Comparison of ENCODE assay signal across 1 cellular context in the genomic region with DNA sequence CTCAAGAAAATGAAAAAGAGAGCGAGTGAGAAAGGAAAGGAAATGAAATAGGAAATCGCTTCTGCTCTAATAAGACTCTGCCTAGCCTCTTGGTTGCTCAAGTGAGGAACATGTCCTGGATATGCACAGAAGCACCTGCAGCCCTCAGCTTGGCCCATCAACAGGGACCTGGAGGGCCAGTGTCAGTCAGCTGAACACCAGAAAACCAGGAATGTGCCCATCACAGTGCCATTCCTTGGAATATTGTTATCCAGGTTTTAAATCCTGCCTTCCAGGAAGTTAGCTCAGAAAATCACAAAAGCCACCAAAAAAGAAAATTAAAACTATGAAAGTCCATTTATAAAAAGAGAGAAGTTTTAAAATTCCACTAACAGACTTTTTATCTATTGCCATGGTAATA.
TF ChIP-seq lines count a peak whose summit lies in the region.

No MANE protein-coding gene starts in this region.

TF ChIP-seq in GM23338, 12 proteins besides CTCF, POLR2A, EP300 and RAD21 (continued from another document):
- TF ChIP-seq, protein P1, sequence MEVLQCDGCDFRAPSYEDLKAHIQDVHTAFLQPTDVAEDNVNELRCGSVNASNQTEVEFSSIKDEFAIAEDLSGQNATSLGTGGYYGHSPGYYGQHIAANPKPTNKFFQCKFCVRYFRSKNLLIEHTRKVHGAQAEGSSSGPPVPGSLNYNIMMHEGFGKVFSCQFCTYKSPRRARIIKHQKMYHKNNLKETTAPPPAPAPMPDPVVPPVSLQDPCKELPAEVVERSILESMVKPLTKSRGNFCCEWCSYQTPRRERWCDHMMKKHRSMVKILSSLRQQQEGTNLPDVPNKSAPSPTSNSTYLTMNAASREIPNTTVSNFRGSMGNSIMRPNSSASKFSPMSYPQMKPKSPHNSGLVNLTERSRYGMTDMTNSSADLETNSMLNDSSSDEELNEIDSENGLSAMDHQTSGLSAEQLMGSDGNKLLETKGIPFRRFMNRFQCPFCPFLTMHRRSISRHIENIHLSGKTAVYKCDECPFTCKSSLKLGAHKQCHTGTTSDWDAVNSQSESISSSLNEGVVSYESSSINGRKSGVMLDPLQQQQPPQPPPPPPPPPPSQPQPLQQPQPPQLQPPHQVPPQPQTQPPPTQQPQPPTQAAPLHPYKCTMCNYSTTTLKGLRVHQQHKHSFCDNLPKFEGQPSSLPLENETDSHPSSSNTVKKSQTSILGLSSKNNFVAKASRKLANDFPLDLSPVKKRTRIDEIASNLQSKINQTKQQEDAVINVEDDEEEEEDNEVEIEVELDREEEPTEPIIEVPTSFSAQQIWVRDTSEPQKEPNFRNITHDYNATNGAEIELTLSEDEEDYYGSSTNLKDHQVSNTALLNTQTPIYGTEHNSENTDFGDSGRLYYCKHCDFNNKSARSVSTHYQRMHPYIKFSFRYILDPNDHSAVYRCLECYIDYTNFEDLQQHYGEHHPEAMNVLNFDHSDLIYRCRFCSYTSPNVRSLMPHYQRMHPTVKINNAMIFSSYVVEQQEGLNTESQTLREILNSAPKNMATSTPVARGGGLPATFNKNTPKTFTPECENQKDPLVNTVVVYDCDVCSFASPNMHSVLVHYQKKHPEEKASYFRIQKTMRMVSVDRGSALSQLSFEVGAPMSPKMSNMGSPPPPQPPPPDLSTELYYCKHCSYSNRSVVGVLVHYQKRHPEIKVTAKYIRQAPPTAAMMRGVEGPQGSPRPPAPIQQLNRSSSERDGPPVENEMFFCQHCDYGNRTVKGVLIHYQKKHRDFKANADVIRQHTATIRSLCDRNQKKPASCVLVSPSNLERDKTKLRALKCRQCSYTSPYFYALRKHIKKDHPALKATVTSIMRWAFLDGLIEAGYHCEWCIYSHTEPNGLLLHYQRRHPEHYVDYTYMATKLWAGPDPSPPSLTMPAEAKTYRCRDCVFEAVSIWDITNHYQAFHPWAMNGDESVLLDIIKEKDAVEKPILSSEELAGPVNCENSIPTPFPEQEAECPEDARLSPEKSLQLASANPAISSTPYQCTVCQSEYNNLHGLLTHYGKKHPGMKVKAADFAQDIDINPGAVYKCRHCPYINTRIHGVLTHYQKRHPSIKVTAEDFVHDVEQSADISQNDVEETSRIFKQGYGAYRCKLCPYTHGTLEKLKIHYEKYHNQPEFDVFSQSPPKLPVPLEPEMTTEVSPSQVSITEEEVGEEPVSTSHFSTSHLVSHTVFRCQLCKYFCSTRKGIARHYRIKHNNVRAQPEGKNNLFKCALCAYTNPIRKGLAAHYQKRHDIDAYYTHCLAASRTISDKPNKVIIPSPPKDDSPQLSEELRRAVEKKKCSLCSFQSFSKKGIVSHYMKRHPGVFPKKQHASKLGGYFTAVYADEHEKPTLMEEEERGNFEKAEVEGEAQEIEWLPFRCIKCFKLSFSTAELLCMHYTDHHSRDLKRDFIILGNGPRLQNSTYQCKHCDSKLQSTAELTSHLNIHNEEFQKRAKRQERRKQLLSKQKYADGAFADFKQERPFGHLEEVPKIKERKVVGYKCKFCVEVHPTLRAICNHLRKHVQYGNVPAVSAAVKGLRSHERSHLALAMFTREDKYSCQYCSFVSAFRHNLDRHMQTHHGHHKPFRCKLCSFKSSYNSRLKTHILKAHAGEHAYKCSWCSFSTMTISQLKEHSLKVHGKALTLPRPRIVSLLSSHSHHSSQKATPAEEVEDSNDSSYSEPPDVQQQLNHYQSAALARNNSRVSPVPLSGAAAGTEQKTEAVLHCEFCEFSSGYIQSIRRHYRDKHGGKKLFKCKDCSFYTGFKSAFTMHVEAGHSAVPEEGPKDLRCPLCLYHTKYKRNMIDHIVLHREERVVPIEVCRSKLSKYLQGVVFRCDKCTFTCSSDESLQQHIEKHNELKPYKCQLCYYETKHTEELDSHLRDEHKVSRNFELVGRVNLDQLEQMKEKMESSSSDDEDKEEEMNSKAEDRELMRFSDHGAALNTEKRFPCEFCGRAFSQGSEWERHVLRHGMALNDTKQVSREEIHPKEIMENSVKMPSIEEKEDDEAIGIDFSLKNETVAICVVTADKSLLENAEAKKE (CRISPR knock-in tag; IDR thresholded peaks at IDR 0.05): no peak
- TF ChIP-seq STAT1 (IDR thresholded peaks at IDR 0.05; ENCODE audit: unreplicated experiment): no peak
- TF ChIP-seq EZH2 (IDR thresholded peaks at IDR 0.05; ENCODE audit: low read depth, unreplicated experiment): no peak
- no peak for TF ChIP-seq ZNF331 (CRISPR knock-in tag; IDR thresholded peaks at IDR 0.05; ENCODE audit: low read depth)
- TF ChIP-seq POLR2AphosphoS5 (IDR thresholded peaks at IDR 0.05; ENCODE audit: low read depth): no peak
- TF ChIP-seq JUNB (IDR thresholded peaks at IDR 0.05; ENCODE audit: unreplicated experiment): no peak
- TF ChIP-seq, protein P2, sequence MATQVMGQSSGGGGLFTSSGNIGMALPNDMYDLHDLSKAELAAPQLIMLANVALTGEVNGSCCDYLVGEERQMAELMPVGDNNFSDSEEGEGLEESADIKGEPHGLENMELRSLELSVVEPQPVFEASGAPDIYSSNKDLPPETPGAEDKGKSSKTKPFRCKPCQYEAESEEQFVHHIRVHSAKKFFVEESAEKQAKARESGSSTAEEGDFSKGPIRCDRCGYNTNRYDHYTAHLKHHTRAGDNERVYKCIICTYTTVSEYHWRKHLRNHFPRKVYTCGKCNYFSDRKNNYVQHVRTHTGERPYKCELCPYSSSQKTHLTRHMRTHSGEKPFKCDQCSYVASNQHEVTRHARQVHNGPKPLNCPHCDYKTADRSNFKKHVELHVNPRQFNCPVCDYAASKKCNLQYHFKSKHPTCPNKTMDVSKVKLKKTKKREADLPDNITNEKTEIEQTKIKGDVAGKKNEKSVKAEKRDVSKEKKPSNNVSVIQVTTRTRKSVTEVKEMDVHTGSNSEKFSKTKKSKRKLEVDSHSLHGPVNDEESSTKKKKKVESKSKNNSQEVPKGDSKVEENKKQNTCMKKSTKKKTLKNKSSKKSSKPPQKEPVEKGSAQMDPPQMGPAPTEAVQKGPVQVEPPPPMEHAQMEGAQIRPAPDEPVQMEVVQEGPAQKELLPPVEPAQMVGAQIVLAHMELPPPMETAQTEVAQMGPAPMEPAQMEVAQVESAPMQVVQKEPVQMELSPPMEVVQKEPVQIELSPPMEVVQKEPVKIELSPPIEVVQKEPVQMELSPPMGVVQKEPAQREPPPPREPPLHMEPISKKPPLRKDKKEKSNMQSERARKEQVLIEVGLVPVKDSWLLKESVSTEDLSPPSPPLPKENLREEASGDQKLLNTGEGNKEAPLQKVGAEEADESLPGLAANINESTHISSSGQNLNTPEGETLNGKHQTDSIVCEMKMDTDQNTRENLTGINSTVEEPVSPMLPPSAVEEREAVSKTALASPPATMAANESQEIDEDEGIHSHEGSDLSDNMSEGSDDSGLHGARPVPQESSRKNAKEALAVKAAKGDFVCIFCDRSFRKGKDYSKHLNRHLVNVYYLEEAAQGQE (IDR thresholded peaks at IDR 0.05; ENCODE audit: unreplicated experiment): no peak
- no peak for TF ChIP-seq ZNF114 (CRISPR knock-in tag; IDR thresholded peaks at IDR 0.05)
- TF ChIP-seq, protein P3, sequence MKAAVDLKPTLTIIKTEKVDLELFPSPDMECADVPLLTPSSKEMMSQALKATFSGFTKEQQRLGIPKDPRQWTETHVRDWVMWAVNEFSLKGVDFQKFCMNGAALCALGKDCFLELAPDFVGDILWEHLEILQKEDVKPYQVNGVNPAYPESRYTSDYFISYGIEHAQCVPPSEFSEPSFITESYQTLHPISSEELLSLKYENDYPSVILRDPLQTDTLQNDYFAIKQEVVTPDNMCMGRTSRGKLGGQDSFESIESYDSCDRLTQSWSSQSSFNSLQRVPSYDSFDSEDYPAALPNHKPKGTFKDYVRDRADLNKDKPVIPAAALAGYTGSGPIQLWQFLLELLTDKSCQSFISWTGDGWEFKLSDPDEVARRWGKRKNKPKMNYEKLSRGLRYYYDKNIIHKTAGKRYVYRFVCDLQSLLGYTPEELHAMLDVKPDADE (IDR thresholded peaks at IDR 0.05): no peak
- TF ChIP-seq CREB1 (CRISPR knock-in tag; IDR thresholded peaks at IDR 0.05; ENCODE audit: low read depth): no peak
- TF ChIP-seq EZH2phosphoT487 (IDR thresholded peaks at IDR 0.05; ENCODE audit: unreplicated experiment): no peak
